ENCODE assay signal across 1 cellular context in genomic region chr1:193031431-193031830, GRCh38.
A peak's percentile ranks its signal among the peaks of the same experiment; 100 is the strongest.
TF ChIP-seq lines count a peak whose summit lies in the region.

No MANE protein-coding gene starts in this region.

TF ChIP-seq in HepG2, 621 proteins besides CTCF, POLR2A, EP300 and RAD21 (continued from another document):
- no peak for TF ChIP-seq PLSCR1 (CRISPR knock-in tag; IDR thresholded peaks at IDR 0.05; ENCODE audit: borderline replicate concordance)
- TF ChIP-seq NFKBIZ (CRISPR knock-in tag; IDR thresholded peaks at IDR 0.05) = no peak
- TF ChIP-seq ZNF24 (IDR thresholded peaks at IDR 0.05) = peak; percentile 90
- TF ChIP-seq ARID5B (CRISPR knock-in tag; IDR thresholded peaks at IDR 0.05) = no peak
- TF ChIP-seq EZH2 (conservative IDR thresholded peaks at IDR 0.05; ENCODE audit: low read depth, low read length) = no peak
- peak; percentile 32 for TF ChIP-seq STAG1 (CRISPR knock-in tag; IDR thresholded peaks at IDR 0.05)
